33 cellular contexts compared by ENCODE assay signal in the genomic region with DNA sequence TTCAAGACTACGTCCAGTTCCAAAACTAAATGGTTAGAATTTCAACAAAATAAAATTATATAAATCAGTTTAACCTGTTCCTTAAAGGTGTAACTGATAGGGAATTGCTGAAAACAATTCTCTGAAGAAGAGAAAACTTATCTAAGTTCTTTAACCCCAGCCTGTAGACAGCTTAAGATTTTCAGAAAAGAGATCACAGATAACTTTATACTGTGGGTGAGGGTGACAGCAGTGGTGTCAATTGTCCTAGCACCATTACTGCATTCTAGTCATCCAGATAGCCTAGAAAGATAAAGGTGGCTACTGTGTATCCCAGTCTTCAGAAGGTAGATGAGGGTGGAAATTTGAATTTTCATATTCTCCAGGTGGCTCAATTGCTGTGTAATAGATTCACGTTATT.
"Had no signal": no experiment of that assay in that cellular context is flagged by ENCODE, and none has a peak within 500 bp of the region (broad histone marks: within the 10 kb centered on the region; RNA-seq: fewer than 3 reads in every experiment).

No MANE protein-coding gene starts in this region.

- H3K9me3 Mint-ChIP-seq: activated CD8-positive, alpha-beta T cell treated with anti-CD3 and anti-CD28 coated beads for 36 hours; activated T-cell treated with anti-CD3 and anti-CD28 coated beads, Interleukin-2, amount 50 U/mL, for 4 hours; activated T-helper 17 cell treated with anti-CD3 and anti-CD28 coated beads, Interleukin-2, amount 50 U/mL, for 72 hours; central memory CD8-positive, alpha-beta T cell; dendritic cell treated with granulocyte-macrophage colony-stimulating factor and Interleukin-4, amounts not matched to agents 40 ng/mL and 50 ng/mL, for 4 days; endodermal cell; T-helper 2 cell treated with Interferon-gamma antibody and Interleukin-4, amounts not matched to agents 5 μg/mL and 100 μg/mL, for 36 hours had no signal

- ATAC-seq: activated CD4-positive, CD25-positive, alpha-beta regulatory T cell treated with anti-CD3 and anti-CD28 coated beads, Interleukin-2, amount 50 U/mL, for 24 hours; activated CD8-positive, alpha-beta T cell treated with anti-CD3 and anti-CD28 coated beads for 36 hours; activated T-cell treated with anti-CD3 and anti-CD28 coated beads, Interleukin-2, amount 50 U/mL, for 4 hours; activated T-helper 17 cell treated with anti-CD3 and anti-CD28 coated beads, Interleukin-2, amount 50 U/mL, for 72 hours; esophagus mucosa; foreskin keratinocyte; gastrocnemius medialis; heart left ventricle; T-helper 17 cell had no signal

- H3K4me3 ChIP-seq: coronary artery, dorsolateral prefrontal cortex, gastrocnemius medialis, heart left ventricle had no signal

- H3K27ac ChIP-seq: brain microvascular endothelial cell, coronary artery, dorsolateral prefrontal cortex, foreskin keratinocyte, gastrocnemius medialis, heart left ventricle had no signal

- DNase-seq: activated B cell treated with CpG ODN at 0.5 μM for 24 hours; activated CD4-positive, alpha-beta T cell treated with anti-CD3 and anti-CD28 coated beads for 48 hours; activated CD4-positive, alpha-beta T cell treated with anti-CD3 and anti-CD28 coated beads, Interleukin-2, amount 50 U/mL, for 1 hour; activated CD4-positive, alpha-beta T cell treated with anti-CD3 and anti-CD28 coated beads, Interleukin-2, amount 50 U/mL, for 48 hours; activated CD8-positive, alpha-beta memory T cell treated with anti-CD3 and anti-CD28 coated beads for 24 hours; activated CD8-positive, alpha-beta T cell treated with anti-CD3 and anti-CD28 coated beads for 36 hours; activated effector memory CD4-positive, alpha-beta T cell treated with Interleukin-2 at 50 U/mL for 16 hours; activated gamma-delta T cell treated with Interleukin-2 at 50 U/mL for 16 hours; activated naive CD4-positive, alpha-beta T cell treated with anti-CD3 and anti-CD28 coated beads, Interleukin-2, amount 50 U/mL, for 16 hours; activated naive CD4-positive, alpha-beta T cell treated with Interleukin-2 at 50 U/mL for 16 hours; activated T-cell treated with anti-CD3 and anti-CD28 coated beads, Interleukin-2, amount 50 U/mL, for 4 hours; amniotic stem cell; anterior cingulate cortex; brain microvascular endothelial cell; dorsolateral prefrontal cortex; effector memory CD4-positive, alpha-beta T cell; endodermal cell; foreskin keratinocyte; gastrocnemius medialis; glutamatergic neuron; heart left ventricle; T-helper 1 cell; T-helper 17 cell had no signal

- H3K4me3 Mint-ChIP-seq: activated B cell treated with CpG ODN at 0.5 μM for 24 hours; activated CD8-positive, alpha-beta T cell treated with anti-CD3 and anti-CD28 coated beads for 36 hours; activated naive CD8-positive, alpha-beta T cell; activated T-cell treated with anti-CD3 and anti-CD28 coated beads, Interleukin-2, amount 50 U/mL, for 4 hours; activated T-helper 17 cell treated with anti-CD3 and anti-CD28 coated beads, Interleukin-2, amount 50 U/mL, for 72 hours; central memory CD8-positive, alpha-beta T cell; dendritic cell treated with granulocyte-macrophage colony-stimulating factor and Interleukin-4, amounts not matched to agents 40 ng/mL and 50 ng/mL, for 4 days; endodermal cell; T-helper 17 cell; T-helper 2 cell treated with Interferon-gamma antibody and Interleukin-4, amounts not matched to agents 5 μg/mL and 100 μg/mL, for 36 hours had no signal

- H3K27me3 Mint-ChIP-seq: activated B cell treated with CpG ODN at 0.5 μM for 24 hours; activated CD8-positive, alpha-beta T cell treated with anti-CD3 and anti-CD28 coated beads for 36 hours; activated naive CD8-positive, alpha-beta T cell; activated T-helper 17 cell treated with anti-CD3 and anti-CD28 coated beads, Interleukin-2, amount 50 U/mL, for 72 hours; central memory CD8-positive, alpha-beta T cell; dendritic cell treated with granulocyte-macrophage colony-stimulating factor and Interleukin-4, amounts not matched to agents 40 ng/mL and 50 ng/mL, for 4 days; T-helper 17 cell had no signal

- H3K9me3 ChIP-seq: gastrocnemius medialis, heart left ventricle had no signal

- FAIRE-seq: astrocyte, bronchial epithelial cell had no signal

- H3K4me1 ChIP-seq: foreskin keratinocyte, gastrocnemius medialis had no signal

- H3K27ac Mint-ChIP-seq: activated B cell treated with CpG ODN at 0.5 μM for 24 hours; activated CD8-positive, alpha-beta T cell treated with anti-CD3 and anti-CD28 coated beads for 36 hours; activated naive CD8-positive, alpha-beta T cell; activated T-helper 17 cell treated with anti-CD3 and anti-CD28 coated beads, Interleukin-2, amount 50 U/mL, for 72 hours; dendritic cell treated with granulocyte-macrophage colony-stimulating factor and Interleukin-4, amounts not matched to agents 40 ng/mL and 50 ng/mL, for 4 days; T-helper 2 cell treated with Interferon-gamma antibody and Interleukin-4, amounts not matched to agents 5 μg/mL and 100 μg/mL, for 36 hours had no signal

- H3K27me3 ChIP-seq: brain microvascular endothelial cell, dorsolateral prefrontal cortex, foreskin keratinocyte, gastrocnemius medialis, heart left ventricle had no signal

- H3K4me1 Mint-ChIP-seq: activated T-helper 17 cell treated with anti-CD3 and anti-CD28 coated beads, Interleukin-2, amount 50 U/mL, for 72 hours; T-helper 17 cell had no signal
